In the genomic region with DNA sequence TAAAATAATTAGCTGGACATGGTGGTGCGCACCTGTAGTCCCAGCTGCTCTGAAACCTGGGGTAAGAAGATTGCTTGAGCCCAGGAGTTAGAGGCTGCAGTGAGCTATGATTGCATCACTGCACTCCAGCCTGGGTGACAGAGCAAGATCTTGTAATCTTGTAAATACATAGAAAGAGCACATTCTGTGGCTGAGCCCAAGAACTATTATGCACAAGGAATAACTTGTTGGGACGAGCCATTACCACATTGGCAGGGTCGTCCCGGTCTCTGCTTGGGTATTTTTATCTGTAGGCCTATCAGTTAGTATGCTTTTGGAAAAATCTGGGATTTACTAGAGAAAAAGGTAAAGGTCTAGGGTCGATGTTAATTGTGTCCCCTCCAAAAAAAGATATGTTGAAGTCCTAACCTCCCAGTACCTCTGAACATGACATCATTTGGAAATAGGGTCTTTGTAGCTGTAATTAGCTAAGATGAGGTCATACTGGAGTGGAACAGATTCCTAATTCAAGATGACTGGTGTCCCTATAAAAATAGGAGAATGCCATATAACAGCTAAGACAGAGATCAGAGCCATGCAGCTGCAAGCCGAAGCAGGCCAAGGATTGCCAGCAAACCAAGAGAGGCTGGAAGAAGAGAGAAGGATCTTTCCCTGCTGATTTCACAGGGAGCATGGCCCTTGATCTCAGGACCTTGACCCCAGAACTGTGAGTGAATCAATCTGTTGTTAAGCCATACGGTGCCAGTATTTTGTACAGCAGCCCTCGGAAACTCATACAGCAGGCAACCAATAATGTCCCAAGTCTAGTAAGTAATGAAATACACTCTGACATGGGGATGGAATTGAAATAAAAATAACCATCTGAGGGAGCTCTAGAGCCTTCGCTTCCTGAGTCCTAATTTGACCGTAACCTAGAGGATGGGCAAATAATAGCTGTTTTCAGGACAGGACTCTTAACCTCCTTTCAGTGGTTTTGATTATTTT, we compare ENCODE assay signal across 1 cellular context.
TF ChIP-seq lines count a peak whose summit lies in the region.

No MANE protein-coding gene starts in this region.

TF ChIP-seq in SK-N-SH treated with all-trans-retinoic acid at 6 μM for 48 hours, 23 proteins besides CTCF, POLR2A, EP300 and RAD21 (continued from another document):
- TF ChIP-seq PPARA (CRISPR knock-in tag; IDR thresholded peaks at IDR 0.05; ENCODE audit: borderline replicate concordance) (no peak), RARB (CRISPR knock-in tag; IDR thresholded peaks at IDR 0.05) (no peak)
